Comparison of ENCODE assay signal across 13 cellular contexts in genomic region chr15:22884344-22884743, GRCh38. TPM values are rescaled to one million over a fixed set of nuclear protein-coding genes. Genes with fewer than 3 reads are reported as not detected.
DNase-seq lines count a peak whose midpoint lies in the region; ATAC-seq and TF ChIP-seq lines count a peak whose summit lies in the region.
"Had no signal": no experiment of that assay in that cellular context is flagged by ENCODE, and none has a peak within 500 bp of the region (broad histone marks: within the 10 kb centered on the region; RNA-seq: fewer than 3 reads in every experiment).

No MANE protein-coding gene starts in this region.

- H3K9me3 Mint-ChIP-seq in activated CD8-positive, alpha-beta memory T cell treated with anti-CD3 and anti-CD28 coated beads, Interleukin-2, amount 10 ng/mL, durations not matched to agents 7 days and 5 days (ENCODE audit: low read depth) = no peaks in the 10 kb centered on the region
- H3K9me3 Mint-ChIP-seq: activated T-cell treated with anti-CD3 and anti-CD28 coated beads, Interleukin-2, amount 50 U/mL, for 72 hours had no signal

- H3K4me1 Mint-ChIP-seq in activated CD8-positive, alpha-beta memory T cell treated with anti-CD3 and anti-CD28 coated beads, Interleukin-2, amount 10 ng/mL, durations not matched to agents 7 days and 5 days = peaks cover 3% of the 10 kb centered on the region

- H3K36me3 Mint-ChIP-seq in activated CD8-positive, alpha-beta memory T cell treated with anti-CD3 and anti-CD28 coated beads, Interleukin-2, amount 10 ng/mL, durations not matched to agents 7 days and 5 days = no peaks in the 10 kb centered on the region

- ATAC-seq in activated CD8-positive, alpha-beta memory T cell treated with anti-CD3 and anti-CD28 coated beads, Interleukin-2, amount 10 ng/mL, durations not matched to agents 7 days and 5 days = peak; percentile 20
- ATAC-seq in stimulated activated naive CD8-positive, alpha-beta T cell treated with anti-CD3 and anti-CD28 coated beads, Interleukin-15, Interleukin-2, amounts not matched to agents 100 U/mL and 50 U/mL, for 24 hours = no peak
- no peak for ATAC-seq in GM19328 (IDR thresholded peaks at IDR 0.05; ENCODE audit: unreplicated experiment)
- ATAC-seq: activated T-cell treated with anti-CD3 and anti-CD28 coated beads, Interleukin-2, amount 50 U/mL, for 72 hours; gastroesophageal sphincter; left lobe of liver; stimulated activated naive B cell treated with anti-CD40 and anti-IgM and Interleukin-4, amounts not matched to agents 10 μg/mL and 1 μg/mL and 100 μg/mL, for 72 hours had no signal

- no peak overlapping the region for H3K27ac Mint-ChIP-seq in activated CD8-positive, alpha-beta memory T cell treated with anti-CD3 and anti-CD28 coated beads, Interleukin-2, amount 10 ng/mL, durations not matched to agents 7 days and 5 days
- H3K27ac Mint-ChIP-seq: activated T-cell treated with anti-CD3 and anti-CD28 coated beads, Interleukin-2, amount 50 U/mL, for 72 hours; stimulated activated naive B cell treated with anti-CD40 and anti-IgM and Interleukin-4, amounts not matched to agents 10 μg/mL and 1 μg/mL and 100 μg/mL, for 72 hours had no signal

- no peak overlapping the region for H3K4me3 Mint-ChIP-seq in activated CD8-positive, alpha-beta memory T cell treated with anti-CD3 and anti-CD28 coated beads, Interleukin-2, amount 10 ng/mL, durations not matched to agents 7 days and 5 days
- H3K4me3 Mint-ChIP-seq: activated T-cell treated with anti-CD3 and anti-CD28 coated beads, Interleukin-2, amount 50 U/mL, for 72 hours; stimulated activated naive B cell treated with anti-CD40 and anti-IgM and Interleukin-4, amounts not matched to agents 10 μg/mL and 1 μg/mL and 100 μg/mL, for 72 hours had no signal

- H3K4me3 ChIP-seq in choroid plexus epithelial cell (ENCODE audit: low read depth, low read length) = no peak overlapping the region
- H3K4me3 ChIP-seq: gastroesophageal sphincter had no signal

- CTCF ChIA-PET in activated CD8-positive, alpha-beta memory T cell treated with anti-CD3 and anti-CD28 coated beads, Interleukin-2, amount 10 ng/mL, durations not matched to agents 7 days and 5 days (lab: Charles Lee) = no interaction called here

- H3K27me3 Mint-ChIP-seq in activated CD8-positive, alpha-beta memory T cell treated with anti-CD3 and anti-CD28 coated beads, Interleukin-2, amount 10 ng/mL, durations not matched to agents 7 days and 5 days = no peaks in the 10 kb centered on the region
- H3K27me3 Mint-ChIP-seq: stimulated activated naive B cell treated with anti-CD40 and anti-IgM and Interleukin-4, amounts not matched to agents 10 μg/mL and 1 μg/mL and 100 μg/mL, for 72 hours had no signal

- DNase-seq in activated CD8-positive, alpha-beta memory T cell treated with anti-CD3 and anti-CD28 coated beads, Interleukin-2, amount 10 ng/mL, durations not matched to agents 7 days and 5 days = no peak
- no peak for DNase-seq in activated CD8-positive, alpha-beta memory T cell treated with anti-CD3 and anti-CD28 coated beads, Interleukin-2, amount 50 U/mL, for 48 hours
- DNase-seq in NCI-H69 (lab: John Stamatoyannopoulos, UW) (peak; percentile 6), choroid plexus epithelial cell (ENCODE audit: low read depth) (peak; percentile 9), DMS79 treated with DMSO at 0.1 percent for 48 hours (lab: John Stamatoyannopoulos, UW) (no peak), NCI-H1417 treated with DMSO at 0.1 percent for 48 hours (lab: John Stamatoyannopoulos, UW) (no peak)
- DNase-seq in stimulated activated naive CD8-positive, alpha-beta T cell treated with anti-CD3 and anti-CD28 coated beads, Interleukin-15, Interleukin-2, amounts not matched to agents 100 U/mL and 50 U/mL, for 24 hours = peak; percentile 13
- DNase-seq: NCI-H1105 treated with DMSO at 0.1 percent for 48 hours; stimulated activated naive B cell treated with anti-CD40 and anti-IgM and Interleukin-4, amounts not matched to agents 10 μg/mL and 1 μg/mL and 100 μg/mL, for 72 hours had no signal

- peak; percentile 39 for TF ChIP-seq CTCF in choroid plexus epithelial cell (conservative IDR thresholded peaks at IDR 0.05; ENCODE audit: low read depth, low read length)

RNA-seq across cellular contexts. Expression of gene NIPA2, which starts 45.9 kb away (rescaled TPM):
- 10 to 100 TPM; 53.9 to 72.2 TPM for total RNA-seq in activated CD8-positive, alpha-beta memory T cell treated with anti-CD3 and anti-CD28 coated beads, Interleukin-2, amount 10 ng/mL, durations not matched to agents 7 days and 5 days

Comparison
In these comparisons a context has a peak if more than half of its experiments do, and no peak if none do; other contexts are left out.
1. DNase-seq: peak in NCI-H69 (single experiment), choroid plexus epithelial cell (single experiment) and stimulated activated naive CD8-positive, alpha-beta T cell treated with anti-CD3 and anti-CD28 coated beads, Interleukin-15, Interleukin-2, amounts not matched to agents 100 U/mL and 50 U/mL, for 24 hours (single experiment); none in activated CD8-positive, alpha-beta memory T cell treated with anti-CD3 and anti-CD28 coated beads, Interleukin-2, amount 10 ng/mL, durations not matched to agents 7 days and 5 days (single experiment), activated CD8-positive, alpha-beta memory T cell treated with anti-CD3 and anti-CD28 coated beads, Interleukin-2, amount 50 U/mL, for 48 hours (single experiment), DMS79 treated with DMSO at 0.1 percent for 48 hours (single experiment) and NCI-H1417 treated with DMSO at 0.1 percent for 48 hours (single experiment).